Comparison of ENCODE assay signal across 28 cellular contexts in the genomic region with DNA sequence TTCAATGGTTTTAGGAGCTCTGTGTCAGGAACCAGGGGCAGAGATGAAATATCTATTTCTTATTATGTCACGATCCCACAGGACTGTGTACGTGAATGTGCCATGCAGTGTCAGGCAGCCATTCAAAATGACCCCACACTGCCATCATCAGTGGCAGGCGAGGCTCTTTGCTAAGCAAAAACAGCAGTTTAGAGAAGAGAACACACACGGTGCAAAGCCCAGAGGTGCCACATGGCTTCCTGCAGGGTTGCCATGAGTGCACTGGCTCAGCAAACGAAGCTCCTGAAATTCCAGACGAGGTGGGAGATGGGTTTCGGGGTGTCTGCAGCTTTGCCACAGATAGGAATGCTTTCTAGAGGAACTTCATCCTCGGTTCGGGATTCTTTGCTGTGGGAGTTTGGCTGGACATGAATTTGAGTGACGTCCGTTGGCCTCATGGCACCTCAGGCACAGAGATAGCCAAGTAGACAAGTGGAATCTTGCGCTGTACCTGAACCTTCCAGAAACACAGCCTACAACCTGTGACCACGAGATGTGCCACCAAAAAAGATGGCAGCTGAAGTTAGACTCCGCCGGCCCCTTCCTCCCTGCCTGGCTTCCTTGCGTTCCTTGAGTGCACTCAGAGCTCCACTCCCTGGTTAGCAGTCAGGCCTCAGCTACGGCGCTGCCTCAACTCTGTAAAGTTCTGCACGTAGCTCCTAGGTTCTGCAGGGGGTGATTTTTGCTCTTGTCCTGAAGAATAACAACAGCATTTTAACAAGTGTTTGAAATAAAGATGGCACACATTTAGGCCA.
"Had no signal": no experiment of that assay in that cellular context is flagged by ENCODE, and none has a peak within 500 bp of the region (broad histone marks: within the 10 kb centered on the region; RNA-seq: fewer than 3 reads in every experiment).

No MANE protein-coding gene starts in this region.

- H3K27ac ChIP-seq: adrenal gland, body of pancreas, cardiac muscle cell, colonic mucosa, dorsolateral prefrontal cortex had no signal

- H3K4me1 Mint-ChIP-seq: endodermal cell had no signal

- H3K27ac Mint-ChIP-seq: activated CD4-positive, alpha-beta memory T cell treated with anti-CD3 and anti-CD28 coated beads for 36 hours; activated CD4-positive, alpha-beta T cell treated with anti-CD3 and anti-CD28 coated beads for 36 hours; activated CD4-positive, alpha-beta T cell treated with anti-CD3 and anti-CD28 coated beads, Interleukin-2, amount 10 ng/mL, durations not matched to agents 24 days and 14 days; activated naive CD8-positive, alpha-beta T cell treated with anti-CD3 and anti-CD28 coated beads for 36 hours; activated naive CD8-positive, alpha-beta T cell treated with anti-CD3 and anti-CD28 coated beads, Interleukin-2, amount 50 U/mL, for 24 hours; activated T-helper 17 cell treated with anti-CD3 and anti-CD28 coated beads, Interleukin-2, amount 50 U/mL, for 72 hours; dendritic cell treated with granulocyte-macrophage colony-stimulating factor and Interleukin-4, amounts not matched to agents 40 ng/mL and 50 ng/mL, for 4 days; endodermal cell had no signal

- H3K36me3 ChIP-seq: adrenal gland, cardiac muscle cell, colonic mucosa had no signal

- H3K9me3 Mint-ChIP-seq: activated CD4-positive, alpha-beta memory T cell treated with anti-CD3 and anti-CD28 coated beads for 36 hours; activated CD4-positive, alpha-beta T cell treated with anti-CD3 and anti-CD28 coated beads, Interleukin-2, amount 10 ng/mL, durations not matched to agents 24 days and 14 days; activated naive CD8-positive, alpha-beta T cell treated with anti-CD3 and anti-CD28 coated beads for 36 hours; activated naive CD8-positive, alpha-beta T cell treated with anti-CD3 and anti-CD28 coated beads, Interleukin-2, amount 50 U/mL, for 24 hours; activated T-cell treated with anti-CD3 and anti-CD28 coated beads, Interleukin-2, amount 50 U/mL, for 4 hours; activated T-helper 17 cell treated with anti-CD3 and anti-CD28 coated beads, Interleukin-2, amount 50 U/mL, for 72 hours; dendritic cell treated with granulocyte-macrophage colony-stimulating factor and Interleukin-4, amounts not matched to agents 40 ng/mL and 50 ng/mL, for 4 days; endodermal cell had no signal

- ATAC-seq: activated CD4-positive, alpha-beta T cell treated with anti-CD3 and anti-CD28 coated beads for 36 hours; activated naive CD8-positive, alpha-beta T cell treated with anti-CD3 and anti-CD28 coated beads, Interleukin-2, amount 50 U/mL, for 24 hours; activated T-cell treated with anti-CD3 and anti-CD28 coated beads, Interleukin-2, amount 50 U/mL, for 4 hours; activated T-helper 17 cell treated with anti-CD3 and anti-CD28 coated beads, Interleukin-2, amount 50 U/mL, for 72 hours; body of pancreas; esophagus mucosa had no signal

- DNase-seq: activated CD4-positive, alpha-beta memory T cell treated with anti-CD3 and anti-CD28 coated beads for 36 hours; activated CD4-positive, alpha-beta T cell treated with anti-CD3 and anti-CD28 coated beads for 36 hours; activated CD4-positive, alpha-beta T cell treated with anti-CD3 and anti-CD28 coated beads, Interleukin-2, amount 10 ng/mL, durations not matched to agents 24 days and 14 days; activated CD4-positive, CD25-positive, alpha-beta regulatory T cell; activated CD4-positive, CD25-positive, alpha-beta regulatory T cell treated with anti-CD3 and anti-CD28 coated beads, Interleukin-2, amount 50 U/mL, for 72 hours; activated CD8-positive, alpha-beta memory T cell treated with anti-CD3 and anti-CD28 coated beads, Interleukin-2, amount 50 U/mL, for 48 hours; activated gamma-delta T cell; activated naive CD4-positive, alpha-beta T cell; activated naive CD4-positive, alpha-beta T cell treated with anti-CD3 and anti-CD28 coated beads, Interleukin-2, amount 50 U/mL, for 16 hours; activated naive CD8-positive, alpha-beta T cell treated with anti-CD3 and anti-CD28 coated beads for 36 hours; activated naive CD8-positive, alpha-beta T cell treated with anti-CD3 and anti-CD28 coated beads, Interleukin-2, amount 50 U/mL, for 24 hours; activated T-cell treated with anti-CD3 and anti-CD28 coated beads, Interleukin-2, amount 50 U/mL, for 4 hours; adrenal gland; amygdala; body of pancreas; central memory CD4-positive, alpha-beta T cell; cerebellar nuclear complex; colonic mucosa; effector memory CD4-positive, alpha-beta T cell; endodermal cell; foreskin fibroblast; head of caudate nucleus; T-helper 2 cell had no signal

- H3K4me3 Mint-ChIP-seq: activated CD4-positive, alpha-beta memory T cell treated with anti-CD3 and anti-CD28 coated beads for 36 hours; activated CD4-positive, alpha-beta T cell treated with anti-CD3 and anti-CD28 coated beads for 36 hours; activated CD4-positive, alpha-beta T cell treated with anti-CD3 and anti-CD28 coated beads, Interleukin-2, amount 10 ng/mL, durations not matched to agents 24 days and 14 days; activated naive CD8-positive, alpha-beta T cell treated with anti-CD3 and anti-CD28 coated beads for 36 hours; activated naive CD8-positive, alpha-beta T cell treated with anti-CD3 and anti-CD28 coated beads, Interleukin-2, amount 50 U/mL, for 24 hours; activated T-cell treated with anti-CD3 and anti-CD28 coated beads, Interleukin-2, amount 50 U/mL, for 4 hours; activated T-helper 17 cell treated with anti-CD3 and anti-CD28 coated beads, Interleukin-2, amount 50 U/mL, for 72 hours; dendritic cell treated with granulocyte-macrophage colony-stimulating factor and Interleukin-4, amounts not matched to agents 40 ng/mL and 50 ng/mL, for 4 days; endodermal cell had no signal

- H3K27me3 Mint-ChIP-seq: activated T-helper 17 cell treated with anti-CD3 and anti-CD28 coated beads, Interleukin-2, amount 50 U/mL, for 72 hours had no signal

- H3K4me3 ChIP-seq: adrenal gland, body of pancreas, cardiac muscle cell, colonic mucosa, dorsolateral prefrontal cortex had no signal

- H3K9me3 ChIP-seq: adrenal gland, body of pancreas, colonic mucosa had no signal
